21 cellular contexts compared by ENCODE assay signal in the genomic region with DNA sequence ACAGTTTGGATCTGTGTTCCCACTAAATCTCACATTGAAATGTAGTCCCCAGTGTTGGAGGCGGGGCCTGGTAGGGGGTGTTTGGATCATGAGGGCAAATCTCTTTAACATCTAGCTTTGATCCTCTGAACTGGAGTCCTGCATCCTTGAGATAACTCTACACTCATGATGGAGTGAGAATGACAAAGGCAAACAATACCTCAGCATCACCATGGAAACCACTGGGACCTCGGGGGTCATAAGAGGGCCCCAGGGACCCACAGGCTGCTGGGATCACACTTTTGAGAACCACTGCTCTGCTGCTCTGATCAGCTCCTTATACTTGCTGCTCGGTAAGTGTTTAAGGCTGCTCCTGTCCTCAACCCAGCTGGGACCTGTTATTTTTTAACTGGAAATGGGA. TPM values are rescaled to one million over a fixed set of nuclear protein-coding genes. Genes with fewer than 3 reads are reported as not detected.
"Had no signal": no experiment of that assay in that cellular context is flagged by ENCODE, and none has a peak within 500 bp of the region (broad histone marks: within the 10 kb centered on the region; RNA-seq: fewer than 3 reads in every experiment).

No MANE protein-coding gene starts in this region.

- H3K4me3 ChIP-seq: coronary artery, esophagus squamous epithelium, left lung, psoas muscle, sigmoid colon, transverse colon, upper lobe of right lung, uterus had no signal

- ATAC-seq: left cardiac atrium; left lung; naive thymus-derived CD4-positive, alpha-beta T cell; psoas muscle; right cardiac atrium; stimulated activated naive B cell treated with anti-CD40 and anti-IgM and Interleukin-4, amounts not matched to agents 10 μg/mL and 1 μg/mL and 100 μg/mL, for 72 hours; upper lobe of right lung had no signal

- H3K27me3 ChIP-seq: esophagus squamous epithelium, left lung, sigmoid colon, transverse colon, upper lobe of right lung, uterus had no signal

- H3K4me1 ChIP-seq: esophagus squamous epithelium, left lung, sigmoid colon, transverse colon, uterus had no signal

- H3K36me3 ChIP-seq: left lung, sigmoid colon, transverse colon, upper lobe of right lung, uterus had no signal

- H3K27ac ChIP-seq: coronary artery, esophagus squamous epithelium, left lung, psoas muscle, sigmoid colon, transverse colon, upper lobe of right lung, uterus had no signal

- FAIRE-seq: endometrium had no signal

- DNase-seq: dermis blood vessel endothelial cell; effector memory CD4-positive, alpha-beta T cell; esophagus squamous epithelium; foreskin melanocyte; hypothalamus; left cardiac atrium; mesenchymal stem cell; midbrain; naive thymus-derived CD4-positive, alpha-beta T cell; nucleus accumbens; psoas muscle; right cardiac atrium; sigmoid colon; stimulated activated CD4-positive, alpha-beta T cell treated with anti-CD3 and anti-CD28 coated beads, Interleukin-4, amount 100 ng/mL, for 4 hours; stimulated activated naive B cell treated with anti-CD40 and anti-IgM and Interleukin-4, amounts not matched to agents 10 μg/mL and 1 μg/mL and 100 μg/mL, for 72 hours; transverse colon; upper lobe of right lung; uterus had no signal

RNA-seq across cellular contexts. Expression of gene GJC2, which starts 44.7 kb away (rescaled TPM):
- polyA plus RNA-seq: naive thymus-derived CD4-positive, alpha-beta T cell had no signal
